ENCODE assay signal across 1 cellular context in the genomic region with DNA sequence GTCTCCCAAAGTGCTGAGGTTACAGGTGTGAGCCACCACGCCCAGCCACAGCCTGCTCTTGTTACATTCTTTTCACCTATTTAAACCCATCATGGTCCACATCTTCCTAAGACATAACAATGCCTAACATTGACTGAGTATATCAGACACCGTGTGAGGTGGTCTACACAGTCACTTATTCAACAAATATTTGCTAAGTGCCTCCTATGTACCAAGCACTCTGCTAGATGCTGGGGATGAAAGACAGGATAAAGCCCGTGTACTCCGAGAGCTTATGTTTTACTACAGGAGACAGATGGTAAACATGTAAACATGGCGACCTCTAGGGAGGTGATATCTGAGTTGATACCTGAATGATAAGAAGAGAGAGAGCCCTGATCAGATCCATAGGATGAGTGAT.
TF ChIP-seq lines count a peak whose summit lies in the region.

No MANE protein-coding gene starts in this region.

TF ChIP-seq in K562, 482 proteins besides CTCF, POLR2A, EP300 and RAD21:
- no peak for TF ChIP-seq ZNF668 (CRISPR knock-in tag; IDR thresholded peaks at IDR 0.05)
- no peak for TF ChIP-seq MCM5 (IDR thresholded peaks at IDR 0.05; ENCODE audit: low read depth)
- no peak for TF ChIP-seq TAF7 (tag; IDR thresholded peaks at IDR 0.05)
- no peak for TF ChIP-seq U2AF2 (optimal IDR thresholded peaks at IDR 0.05; ENCODE audit: low read depth, low read length)
- TF ChIP-seq LARP7 (IDR thresholded peaks at IDR 0.05): no peak
- TF ChIP-seq FOXA1 (IDR thresholded peaks at IDR 0.05; ENCODE audit: borderline replicate concordance): no peak
- TF ChIP-seq HNRNPUL1 (IDR thresholded peaks at IDR 0.05; ENCODE audit: low read length): no peak
- TF ChIP-seq ZSCAN29 (IDR thresholded peaks at IDR 0.05): 0 out of 2 replicates have a peak, but pooled peaks have one; percentile 46
- TF ChIP-seq SRF (CRISPR knock-in tag; IDR thresholded peaks at IDR 0.05): no peak
